Comparison of ENCODE assay signal across 11 cellular contexts in the genomic region with DNA sequence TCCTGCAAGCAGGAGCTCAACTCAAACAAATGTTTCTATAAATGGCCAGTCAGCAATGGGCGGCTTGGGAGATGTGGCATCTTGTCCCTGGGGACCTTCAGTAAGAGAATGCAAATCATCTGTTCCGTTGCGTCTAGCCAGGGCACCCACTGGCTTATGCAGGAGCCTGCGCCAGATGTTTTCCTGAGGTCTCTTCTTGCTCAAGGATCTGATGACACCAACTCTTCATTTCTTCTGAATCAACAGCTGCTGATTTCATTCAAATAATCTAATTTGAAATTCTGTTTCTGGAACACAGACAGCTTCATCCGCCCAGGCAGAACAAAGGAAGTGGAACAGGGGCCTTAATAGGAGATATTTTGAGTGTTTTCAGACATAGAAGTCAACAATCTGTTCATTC.
DNase-seq lines count a peak whose midpoint lies in the region; ATAC-seq and TF ChIP-seq lines count a peak whose summit lies in the region.
"Had no signal": no experiment of that assay in that cellular context is flagged by ENCODE, and none has a peak within 500 bp of the region (broad histone marks: within the 10 kb centered on the region; RNA-seq: fewer than 3 reads in every experiment).

No MANE protein-coding gene starts in this region.

- H3K4me2 ChIP-seq in Karpas-422 (ENCODE audit: low read depth, low read length, poor library complexity, severe bottlenecking): peak overlapping the region; percentile 48
- H3K4me2 ChIP-seq: A549 had no signal

- H3K9me3 ChIP-seq in Karpas-422 (ENCODE audit: low read length): no peaks in the 10 kb centered on the region
- H3K9me3 ChIP-seq: A549 had no signal

- H3K4me1 ChIP-seq in Karpas-422 (ENCODE audit: low read length): peaks cover 20% of the 10 kb centered on the region
- H3K4me1 ChIP-seq: A549 had no signal

- H3K27me3 ChIP-seq in Karpas-422 (ENCODE audit: low read length): no peaks in the 10 kb centered on the region

- no peaks in the 10 kb centered on the region for H3K79me2 ChIP-seq in Karpas-422 (ENCODE audit: low read length)

- TF ChIP-seq CTCF in GM20000 (IDR thresholded peaks at IDR 0.05; ENCODE audit: extremely low read depth, missing control alignments): no peak

- intact Hi-C loops in sciatic nerve (cut with DNase I): no loop called here

- no peak overlapping the region for H3K27ac ChIP-seq in Karpas-422 (ENCODE audit: low read length)
- H3K27ac ChIP-seq: A549 had no signal

- no peaks in the 10 kb centered on the region for H4K20me1 ChIP-seq in Karpas-422 (ENCODE audit: insufficient read depth, low read depth, low read length)

- H3K9me2 ChIP-seq in Karpas-422 (replicated peaks; ENCODE audit: insufficient read depth, low read length): no peaks in the 10 kb centered on the region

- H3K4me3 ChIP-seq in Karpas-422 (ENCODE audit: low read length): no peak overlapping the region
- H3K4me3 ChIP-seq: A549, GM12878 had no signal

- H3K9ac ChIP-seq in Karpas-422 (ENCODE audit: low read length): no peak overlapping the region

- no peaks in the 10 kb centered on the region for H3K36me3 ChIP-seq in Karpas-422 (ENCODE audit: insufficient read depth, low read length)

- no peak overlapping the region for H2AFZ ChIP-seq in Karpas-422 (ENCODE audit: low read length)

- DNase-seq in Karpas-422 (peak; percentile 60), NCI-H82 treated with DMSO at 0.1 percent for 48 hours (lab: John Stamatoyannopoulos, UW; ENCODE audit: unreplicated experiment) (peak; percentile 53), mesenteric fat pad (ENCODE audit: low spot score) (peak; percentile 49), sciatic nerve (ENCODE audit: low spot score) (peak; percentile 34), GM20000 (ENCODE audit: low spot score) (no peak), NCI-H524 (lab: John Stamatoyannopoulos, UW) (no peak), NCI-H1092 treated with DMSO at 0.1 percent for 48 hours (lab: John Stamatoyannopoulos, UW) (no peak)
- DNase-seq: GOT3 had no signal

- no peak for ATAC-seq in sciatic nerve
- ATAC-seq in GM21423 (IDR thresholded peaks at IDR 0.05; ENCODE audit: unreplicated experiment): no peak

Comparison
In these comparisons a context has a peak if more than half of its experiments do, and no peak if none do; other contexts are left out.
1. DNase-seq: peak in Karpas-422 (single experiment), NCI-H82 treated with DMSO at 0.1 percent for 48 hours (single experiment), mesenteric fat pad (single experiment) and sciatic nerve (single experiment); none in GM20000 (single experiment), NCI-H524 (0 of 2) and NCI-H1092 treated with DMSO at 0.1 percent for 48 hours (single experiment).